In genomic region chrX:18889982-18890381, GRCh38 we compare ENCODE assay signal across 20 cellular contexts.
DNase-seq lines count a peak whose midpoint lies in the region; ATAC-seq and TF ChIP-seq lines count a peak whose summit lies in the region.
"Had no signal": no experiment of that assay in that cellular context is flagged by ENCODE, and none has a peak within 500 bp of the region (broad histone marks: within the 10 kb centered on the region; RNA-seq: fewer than 3 reads in every experiment).

No MANE protein-coding gene starts in this region.

- peak overlapping the region; percentile 19 for H3K4me3 Mint-ChIP-seq in activated naive CD4-positive, alpha-beta T cell treated with anti-CD3 and anti-CD28 coated beads, Interleukin-2, amount 50 U/mL, for 24 hours
- H3K4me3 Mint-ChIP-seq in activated naive CD4-positive, alpha-beta T cell treated with anti-CD3 and anti-CD28 coated beads for 36 hours, result no peak overlapping the region
- H3K4me3 Mint-ChIP-seq in T-helper 17 cell (no peak overlapping the region), mesothelial cell of epicardium (no peak overlapping the region)

- H3K36me3 ChIP-seq in KOPT-K1 (ENCODE audit: insufficient read depth, low read length), result peaks cover 7% of the 10 kb centered on the region; the same call in 1 of the 2 replicates
- H3K36me3 ChIP-seq: HAP-1, MG63 had no signal

- H3K36me3 Mint-ChIP-seq in activated naive CD4-positive, alpha-beta T cell treated with anti-CD3 and anti-CD28 coated beads, Interleukin-2, amount 50 U/mL, for 24 hours, result no peaks in the 10 kb centered on the region
- H3K36me3 Mint-ChIP-seq in activated naive CD4-positive, alpha-beta T cell treated with anti-CD3 and anti-CD28 coated beads for 36 hours (ENCODE audit: low read depth), result no peaks in the 10 kb centered on the region
- H3K36me3 Mint-ChIP-seq in T-helper 17 cell (ENCODE audit: low read depth) (no peaks in the 10 kb centered on the region), mesothelial cell of epicardium (peaks cover 7% of the 10 kb centered on the region)

- H3K9me3 ChIP-seq in KOPT-K1 (ENCODE audit: insufficient read depth, low read length, poor library complexity, severe bottlenecking), result no peaks in the 10 kb centered on the region
- H3K9me3 ChIP-seq in T-helper 17 cell (ENCODE audit: control insufficient read depth, low read length, poor library complexity, severe bottlenecking), result no peaks in the 10 kb centered on the region
- H3K9me3 ChIP-seq: HAP-1, MG63 had no signal

- no peaks in the 10 kb centered on the region for H3K27me3 Mint-ChIP-seq in activated naive CD4-positive, alpha-beta T cell treated with anti-CD3 and anti-CD28 coated beads, Interleukin-2, amount 50 U/mL, for 24 hours
- no peaks in the 10 kb centered on the region for H3K27me3 Mint-ChIP-seq in activated naive CD4-positive, alpha-beta T cell treated with anti-CD3 and anti-CD28 coated beads for 36 hours (ENCODE audit: low read depth)
- no peaks in the 10 kb centered on the region for H3K27me3 Mint-ChIP-seq in T-helper 17 cell
- H3K27me3 Mint-ChIP-seq in mesothelial cell of epicardium (ENCODE audit: low read depth), result no peaks in the 10 kb centered on the region

- H3K27ac Mint-ChIP-seq in activated naive CD4-positive, alpha-beta T cell treated with anti-CD3 and anti-CD28 coated beads, Interleukin-2, amount 50 U/mL, for 24 hours, result no peak overlapping the region
- H3K27ac Mint-ChIP-seq in activated naive CD4-positive, alpha-beta T cell treated with anti-CD3 and anti-CD28 coated beads for 36 hours, result no peak overlapping the region
- H3K27ac Mint-ChIP-seq in T-helper 17 cell (peak overlapping the region; percentile 51), mesothelial cell of epicardium (peak overlapping the region; percentile 39)

- no peaks in the 10 kb centered on the region for H3K9me3 Mint-ChIP-seq in activated naive CD4-positive, alpha-beta T cell treated with anti-CD3 and anti-CD28 coated beads, Interleukin-2, amount 50 U/mL, for 24 hours
- H3K9me3 Mint-ChIP-seq in activated naive CD4-positive, alpha-beta T cell treated with anti-CD3 and anti-CD28 coated beads for 36 hours, result no peaks in the 10 kb centered on the region
- H3K9me3 Mint-ChIP-seq in mesothelial cell of epicardium, result peaks cover 4% of the 10 kb centered on the region
- H3K9me3 Mint-ChIP-seq: CD8-positive, alpha-beta memory T cell had no signal

- H3K27ac ChIP-seq in KOPT-K1 (ENCODE audit: low read depth, low read length, poor library complexity, severe bottlenecking), result peak overlapping the region; percentile 68
- H3K27ac ChIP-seq: HL-60, SK-N-MC had no signal

- TF ChIP-seq CTCF in mesothelial cell of epicardium (IDR thresholded peaks at IDR 0.05; ENCODE audit: unreplicated experiment), result no peak

- no peak for ATAC-seq in T-helper 17 cell

- CTCF ChIA-PET in activated naive CD4-positive, alpha-beta T cell treated with anti-CD3 and anti-CD28 coated beads for 36 hours (lab: Charles Lee), result interaction anchor here (0.9 kb wide), 1 partner anchor 489 kb away, joined by 3 read pairs; no protein-coding TSS in a partner anchor

- H3K4me1 Mint-ChIP-seq in activated naive CD4-positive, alpha-beta T cell treated with anti-CD3 and anti-CD28 coated beads, Interleukin-2, amount 50 U/mL, for 24 hours, result peaks cover 32% of the 10 kb centered on the region
- H3K4me1 Mint-ChIP-seq in activated naive CD4-positive, alpha-beta T cell treated with anti-CD3 and anti-CD28 coated beads for 36 hours (ENCODE audit: low read depth), result peaks cover 28% of the 10 kb centered on the region
- H3K4me1 Mint-ChIP-seq in T-helper 17 cell (peaks cover 17% of the 10 kb centered on the region), mesothelial cell of epicardium (peaks cover 24% of the 10 kb centered on the region)

- intact Hi-C loops in activated naive CD4-positive, alpha-beta T cell treated with anti-CD3 and anti-CD28 coated beads for 36 hours (cut with micrococcal nuclease), result loop anchor here (5.0 kb wide), 2 partner anchors 452 to 498 kb away; partner anchors contain the start of gene PDHA1

- DNase-seq in activated naive CD4-positive, alpha-beta T cell treated with anti-CD3 and anti-CD28 coated beads for 36 hours, result no peak
- DNase-seq in T-helper 17 cell (no peak), mesothelial cell of epicardium (ENCODE audit: low spot score in 2 of 2, unreplicated experiment in 2 of 2) (no peak), GDM1 (lab: John Stamatoyannopoulos, UW) (no peak), DMS79 (lab: John Stamatoyannopoulos, UW) (no peak), SK-N-DZ (ENCODE audit: low spot score) (no peak)
- DNase-seq: CD8-positive, alpha-beta memory T cell; IMR-90; Kasumi-1; MG63; NCI-H1092 treated with DMSO at 0.1 percent for 48 hours; NCI-H345; NCI-H748 treated with DMSO at 0.1 percent for 48 hours; OCI-M1; Right ventricle myocardium superior had no signal

Comparison
In these comparisons a context has a peak if more than half of its experiments do, and no peak if none do; other contexts are left out.
1. H3K27ac Mint-ChIP-seq: peak in T-helper 17 cell (single experiment) and mesothelial cell of epicardium (single experiment); none in activated naive CD4-positive, alpha-beta T cell treated with anti-CD3 and anti-CD28 coated beads, Interleukin-2, amount 50 U/mL, for 24 hours (single experiment) and activated naive CD4-positive, alpha-beta T cell treated with anti-CD3 and anti-CD28 coated beads for 36 hours (single experiment).